In the genomic region with DNA sequence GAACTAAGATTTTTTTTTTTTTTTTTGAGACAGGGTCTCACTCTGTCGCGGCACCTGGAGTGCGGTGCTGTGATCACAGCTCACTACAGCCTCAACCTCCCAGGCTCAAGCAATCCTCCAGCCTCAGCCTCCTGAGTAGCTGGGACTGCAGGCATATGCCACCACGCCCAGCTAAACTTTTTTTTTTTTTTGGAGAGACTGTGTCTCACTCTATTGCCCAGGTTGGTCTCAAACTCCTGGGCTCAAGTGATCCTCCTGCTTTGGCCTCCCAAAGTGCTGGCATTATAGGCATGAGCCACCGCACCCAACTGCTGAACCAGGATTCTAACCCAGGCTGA, we compare ENCODE assay signal across 10 cellular contexts. TPM values are rescaled to one million over a fixed set of nuclear protein-coding genes. Genes with fewer than 3 reads are reported as not detected.
A peak's percentile ranks its signal among the peaks of the same experiment; 100 is the strongest.
DNase-seq lines count a peak whose midpoint lies in the region; ATAC-seq and TF ChIP-seq lines count a peak whose summit lies in the region.
"Not testable (repeated sequence)": the region's sequence is repeated elsewhere in the genome, so short reads cannot be mapped to it uniquely, and the experiment has no call there.
"Had no signal": no experiment of that assay in that cellular context is flagged by ENCODE, and none has a peak within 500 bp of the region (broad histone marks: within the 10 kb centered on the region; RNA-seq: fewer than 3 reads in every experiment).

No MANE protein-coding gene starts in this region.

- intact Hi-C loops in PC-9 (cut with micrococcal nuclease; ENCODE audit: unreplicated experiment), result loop anchor here (5.0 kb wide), 3 partner anchors 87 to 457 kb away; partner anchors contain the start of gene TGOLN2
- intact Hi-C loops in ascending aorta (cut with DNase I), result not testable (repeated sequence)
- intact Hi-C loops in left lung (cut with DNase I), result loop anchor here in 1 of 2 donors (10.0 kb wide), 1 partner anchor 140 kb away; no protein-coding TSS in a partner anchor

- peak overlapping the region; percentile 90 for H3K4me2 ChIP-seq in GM23248 (ENCODE audit: unreplicated experiment)
- H3K4me2 ChIP-seq in PC-9, result peak overlapping the region; percentile 81
- peak overlapping the region; percentile 82 for H3K4me2 ChIP-seq in neural progenitor cell

- CTCF ChIA-PET in PC-9 (lab: Charles Lee), result interaction anchor here (0.6 kb wide), 1 partner anchor 59 kb away, joined by 6 read pairs; no protein-coding TSS in a partner anchor

- H4K20me1 ChIP-seq in GM23248 (ENCODE audit: insufficient read depth); PC-9 (ENCODE audit: insufficient read depth); neural progenitor cell (ENCODE audit: low read depth): not testable (repeated sequence)

- peaks cover 23% of the 10 kb centered on the region for H3K27me3 Mint-ChIP-seq in neural progenitor cell (ENCODE audit: insufficient read depth, low read depth)

- peak overlapping the region; percentile 84 for H3K9ac ChIP-seq in GM23248
- H3K9ac ChIP-seq in neural progenitor cell, result not testable (repeated sequence)
- peak overlapping the region; percentile 76 for H3K9ac ChIP-seq in stomach smooth muscle (ENCODE audit: low read length in 2 of 2)

- not testable (repeated sequence) for ATAC-seq in left lung

- H3K4me1 Mint-ChIP-seq in neural progenitor cell, result peaks cover 21% of the 10 kb centered on the region

- not testable (repeated sequence) for BruUV-seq in PC-9 (replicated peaks; lab: Mats Ljungman, UMichigan)

- H3K9me2 ChIP-seq in GM23248 (ENCODE audit: insufficient read depth); PC-9 (ENCODE audit: insufficient read depth): not testable (repeated sequence)

- in situ Hi-C loops in GM23248 (cut with MboI), result not testable (repeated sequence)

- not testable (repeated sequence) for H3K4me3 Mint-ChIP-seq in neural progenitor cell

- 81 to 91% methylated on average over 3 to 5 of the region's 5 CpGs for WGBS in GM23248 (ENCODE audit: low coverage in 1 of 2, low lambda C conversion rate in 2 of 2, missing lambda C conversion rate in 2 of 2), 2 experiments

- H3K4me3 ChIP-seq in GM23248 (peak overlapping the region; percentile 83), PC-9 (peak overlapping the region; percentile 84; the same call in 1 of the 2 replicates), ascending aorta (peak overlapping the region; percentile 63 to 68), left lung (peak overlapping the region in 1 of 2 donors; percentile 48), stomach smooth muscle (ENCODE audit: low read length in 2 of 2) (peak overlapping the region; percentile 80 to 81)
- not testable (repeated sequence) for H3K4me3 ChIP-seq in neural progenitor cell

- POLR2A ChIA-PET in PC-9 (lab: Charles Lee; ENCODE audit: unreplicated experiment), result interaction anchor here (0.6 to 0.7 kb wide), 6 partner anchors 31 to 124 kb away, joined by 4 to 31 read pairs (median 6); partner anchors contain the start of gene MAT2A

- 0 out of 2 replicates have a peak overlapping the region, but pooled peaks have one; percentile 48 for H3K27ac ChIP-seq in GM23248
- H3K27ac ChIP-seq in PC-9, result peak overlapping the region; percentile 79
- H3K27ac ChIP-seq in ascending aorta, result peak overlapping the region; percentile 18 to 46
- peak overlapping the region; percentile 85 for H3K27ac ChIP-seq in epithelial cell of prostate
- H3K27ac ChIP-seq in left lung, result peak overlapping the region; percentile 24 to 67
- H3K27ac ChIP-seq in neural progenitor cell; stomach smooth muscle (ENCODE audit: low read length): not testable (repeated sequence)

- not testable (repeated sequence) for DNase-seq in GM23248; PC-9; ascending aorta (ENCODE audit: low spot score in 2 of 2); epithelial cell of prostate (ENCODE audit: low read depth, low spot score); left lung; neural progenitor cell (ENCODE audit: low spot score)

- H3K4me1 ChIP-seq in GM23248 (ENCODE audit: insufficient read depth), result peaks cover 37% of the 10 kb centered on the region
- peaks cover 66% of the 10 kb centered on the region for H3K4me1 ChIP-seq in PC-9 (replicated peaks; ENCODE audit: insufficient read depth)
- peaks cover 5 to 20% of the 10 kb centered on the region in 2 donors for H3K4me1 ChIP-seq in ascending aorta
- H3K4me1 ChIP-seq in left lung, result peaks cover 17 to 73% of the 10 kb centered on the region in 2 donors
- not testable (repeated sequence) for H3K4me1 ChIP-seq in neural progenitor cell
- H3K4me1 ChIP-seq in stomach smooth muscle (ENCODE audit: control insufficient read depth, insufficient read depth, low read length), result peaks cover 23% of the 10 kb centered on the region

- H3K79me2 ChIP-seq in GM23248 (ENCODE audit: insufficient read depth) (peaks cover 49% of the 10 kb centered on the region), PC-9 (ENCODE audit: low read depth) (peaks cover 39% of the 10 kb centered on the region)
- not testable (repeated sequence) for H3K79me2 ChIP-seq in neural progenitor cell (ENCODE audit: low read depth)

- not testable (repeated sequence) for H3K9me3 Mint-ChIP-seq in neural progenitor cell

- not testable (repeated sequence) for H3K9me3 ChIP-seq in GM23248 (ENCODE audit: low read depth); PC-9 (ENCODE audit: insufficient read depth, low read depth); ascending aorta; left lung; neural progenitor cell (ENCODE audit: low read depth); stomach smooth muscle (ENCODE audit: control insufficient read depth in 2 of 2, low read length in 2 of 2)

- not testable (repeated sequence) for H3K27ac Mint-ChIP-seq in neural progenitor cell

- not testable (repeated sequence) for H3K36me3 ChIP-seq in GM23248 (ENCODE audit: low read depth); PC-9 (ENCODE audit: low read depth); ascending aorta; left lung; neural progenitor cell; stomach smooth muscle (ENCODE audit: control insufficient read depth in 2 of 2, insufficient read depth in 2 of 2, low read length in 2 of 2)

- H3K27me3 ChIP-seq in GM23248 (replicated peaks; ENCODE audit: insufficient read depth); PC-9 (ENCODE audit: insufficient read depth, low read depth); ascending aorta; left lung; stomach smooth muscle (ENCODE audit: control insufficient read depth in 1 of 2, insufficient read depth in 2 of 2, low read length in 2 of 2): not testable (repeated sequence)
- H3K27me3 ChIP-seq in neural progenitor cell, result peaks cover 18% of the 10 kb centered on the region

- H3K36me3 Mint-ChIP-seq in neural progenitor cell, result not testable (repeated sequence)

- H3F3A ChIP-seq in GM23248 (ENCODE audit: insufficient read depth) (peaks cover 10% of the 10 kb centered on the region), PC-9 (ENCODE audit: insufficient read depth, low read depth) (peaks cover 46% of the 10 kb centered on the region)
- not testable (repeated sequence) for H3F3A ChIP-seq in neural progenitor cell (ENCODE audit: low read depth)

- TF ChIP-seq CTCF in PC-9 (conservative IDR thresholded peaks at IDR 0.05); ascending aorta (IDR thresholded peaks at IDR 0.05); left lung (IDR thresholded peaks at IDR 0.05); neural progenitor cell (IDR thresholded peaks at IDR 0.05): not testable (repeated sequence)

- peak overlapping the region; percentile 86 for H2AFZ ChIP-seq in GM23248
- H2AFZ ChIP-seq in PC-9; neural progenitor cell (replicated peaks): not testable (repeated sequence)

RNA-seq across cellular contexts. Expression of gene SH2D6, which starts 4.1 kb away (rescaled TPM):
- total RNA-seq in GM23248 (2014; rRNA removed; shearing (Covaris generic)), result not detected in 2 replicates
- 0.31 TPM in 1 of 2 replicates, not detected in the other for polyA plus RNA-seq in GM23248 (2016; fragmentation: Nextera tagmentation; extraction: Ambion mirVana)
- 2.3 TPM in 2 replicates for total RNA-seq in PC-9 (2021)
- total RNA-seq in ascending aorta, result not detected
- total RNA-seq in left lung, result under 1 TPM; 0.60 to 0.90 TPM
- 0.07 and 0.74 TPM in 2 replicates for total RNA-seq in neural progenitor cell (ENCODE audit: low replicate concordance)
- total RNA-seq: mesenteric fat pad, RPMI7951 had no signal
- polyA plus RNA-seq: IgD-negative memory B cell had no signal

RNA-seq across cellular contexts. Expression of gene CAPG, which starts 4.2 kb away (rescaled TPM):
- 223 and 249 TPM in 2 replicates for total RNA-seq in GM23248 (2014; rRNA removed; shearing (Covaris generic))
- 346 and 384 TPM in 2 replicates for polyA plus RNA-seq in GM23248 (2016; fragmentation: Nextera tagmentation; extraction: Ambion mirVana)
- total RNA-seq in PC-9 (2021) (417 and 428 TPM in 2 replicates), ascending aorta (179 TPM), left lung (100 to 1,000 TPM; 340 to 418 TPM), neural progenitor cell (ENCODE audit: low replicate concordance) (23.9 TPM in 2 replicates)

RNA-seq across cellular contexts. Expression of gene ELMOD3, which starts 59.8 kb away (rescaled TPM):
- total RNA-seq in GM23248 (2014; rRNA removed; shearing (Covaris generic)), result 15.4 and 23.8 TPM in 2 replicates
- 12.8 and 15.3 TPM in 2 replicates for polyA plus RNA-seq in GM23248 (2016; fragmentation: Nextera tagmentation; extraction: Ambion mirVana)
- total RNA-seq in PC-9 (2021) (16.4 and 18.1 TPM in 2 replicates), ascending aorta (7.1 TPM), left lung (10 to 100 TPM; 20.8 to 21.7 TPM), neural progenitor cell (ENCODE audit: low replicate concordance) (21.5 and 28.1 TPM in 2 replicates)
